8 cellular contexts compared by ENCODE assay signal in genomic region chr9:72363226-72363625, GRCh38. TPM values are rescaled to one million over a fixed set of nuclear protein-coding genes. Genes with fewer than 3 reads are reported as not detected.
DNase-seq lines count a peak whose midpoint lies in the region.

No MANE protein-coding gene starts in this region.

- intact Hi-C loops in activated T-helper 2 cell treated with anti-CD3 and anti-CD28 coated beads, Interferon-gamma antibody, Interleukin-2, Interleukin-4, amounts not matched to agents 10 μg/mL and 5 μg/mL and 100 μg/mL, durations not matched to agents 14 hours and 24 hours and 36 hours (cut with micrococcal nuclease) = loop anchor here (2.0 to 10.0 kb wide), 6 partner anchors 14 to 1951 kb away; partner anchors contain the start of gene KLF9

- H3K27ac ChIP-seq in substantia nigra (ENCODE audit: low read depth, low read length, poor library complexity, severe bottlenecking) = peak overlapping the region; percentile 99

- peak overlapping the region; percentile 95 for H3K4me3 Mint-ChIP-seq in T-helper 1 cell treated with Interleukin-12 subunit alpha and Interleukin-12 subunit beta and Interleukin-4 antibody, amounts not matched to agents 30 μg/mL and 1 μg/mL, for 36 hours
- peak overlapping the region; percentile 90 for H3K4me3 Mint-ChIP-seq in activated T-helper 2 cell treated with anti-CD3 and anti-CD28 coated beads, Interferon-gamma antibody, Interleukin-2, Interleukin-4, amounts not matched to agents 10 μg/mL and 5 μg/mL and 100 μg/mL, durations not matched to agents 14 hours and 24 hours and 36 hours (ENCODE audit: low read depth)

- H3K9me3 Mint-ChIP-seq in T-helper 1 cell treated with Interleukin-12 subunit alpha and Interleukin-12 subunit beta and Interleukin-4 antibody, amounts not matched to agents 30 μg/mL and 1 μg/mL, for 36 hours = no peaks in the 10 kb centered on the region
- H3K9me3 Mint-ChIP-seq in activated T-helper 2 cell treated with anti-CD3 and anti-CD28 coated beads, Interferon-gamma antibody, Interleukin-2, Interleukin-4, amounts not matched to agents 10 μg/mL and 5 μg/mL and 100 μg/mL, durations not matched to agents 14 hours and 24 hours and 36 hours = no peaks in the 10 kb centered on the region

- peaks cover 40% of the 10 kb centered on the region for H3K36me3 Mint-ChIP-seq in T-helper 1 cell treated with Interleukin-12 subunit alpha and Interleukin-12 subunit beta and Interleukin-4 antibody, amounts not matched to agents 30 μg/mL and 1 μg/mL, for 36 hours (ENCODE audit: low read depth)
- H3K36me3 Mint-ChIP-seq in activated T-helper 2 cell treated with anti-CD3 and anti-CD28 coated beads, Interferon-gamma antibody, Interleukin-2, Interleukin-4, amounts not matched to agents 10 μg/mL and 5 μg/mL and 100 μg/mL, durations not matched to agents 14 hours and 24 hours and 36 hours (ENCODE audit: low read depth) = peaks cover 53% of the 10 kb centered on the region

- DNase-seq in T-helper 1 cell = no peak
- DNase-seq in activated T-helper 2 cell treated with anti-CD3 and anti-CD28 coated beads, Interferon-gamma antibody, Interleukin-2, Interleukin-4, amounts not matched to agents 10 μg/mL and 5 μg/mL and 100 μg/mL, durations not matched to agents 14 hours and 24 hours and 36 hours (ENCODE audit: low spot score) = no peak
- peak; percentile 63 for DNase-seq in inferior parietal cortex (ENCODE audit: extremely low spot score)
- peak in 2 of 49 donors; percentile 8 to 27 for DNase-seq in substantia nigra (lab: John Stamatoyannopoulos, UW)
- DNase-seq in NCI-H345 treated with DMSO at 0.1 percent for 48 hours (lab: John Stamatoyannopoulos, UW; ENCODE audit: unreplicated experiment) = no peak
- no peak for DNase-seq in activated effector memory CD4-positive, alpha-beta T cell treated with Interleukin-2 at 50 U/mL for 16 hours
- no peak for DNase-seq in central memory CD4-positive, alpha-beta T cell

- no peaks in the 10 kb centered on the region for H3K27me3 Mint-ChIP-seq in T-helper 1 cell treated with Interleukin-12 subunit alpha and Interleukin-12 subunit beta and Interleukin-4 antibody, amounts not matched to agents 30 μg/mL and 1 μg/mL, for 36 hours (ENCODE audit: low read depth)
- H3K27me3 Mint-ChIP-seq in activated T-helper 2 cell treated with anti-CD3 and anti-CD28 coated beads, Interferon-gamma antibody, Interleukin-2, Interleukin-4, amounts not matched to agents 10 μg/mL and 5 μg/mL and 100 μg/mL, durations not matched to agents 14 hours and 24 hours and 36 hours (ENCODE audit: low read depth) = no peaks in the 10 kb centered on the region

- H3K4me1 Mint-ChIP-seq in T-helper 1 cell treated with Interleukin-12 subunit alpha and Interleukin-12 subunit beta and Interleukin-4 antibody, amounts not matched to agents 30 μg/mL and 1 μg/mL, for 36 hours (ENCODE audit: low read depth) = peaks cover 38% of the 10 kb centered on the region
- H3K4me1 Mint-ChIP-seq in activated T-helper 2 cell treated with anti-CD3 and anti-CD28 coated beads, Interferon-gamma antibody, Interleukin-2, Interleukin-4, amounts not matched to agents 10 μg/mL and 5 μg/mL and 100 μg/mL, durations not matched to agents 14 hours and 24 hours and 36 hours (ENCODE audit: low read depth) = peaks cover 38% of the 10 kb centered on the region

- peak overlapping the region; percentile 85 for H3K27ac Mint-ChIP-seq in T-helper 1 cell treated with Interleukin-12 subunit alpha and Interleukin-12 subunit beta and Interleukin-4 antibody, amounts not matched to agents 30 μg/mL and 1 μg/mL, for 36 hours
- H3K27ac Mint-ChIP-seq in activated T-helper 2 cell treated with anti-CD3 and anti-CD28 coated beads, Interferon-gamma antibody, Interleukin-2, Interleukin-4, amounts not matched to agents 10 μg/mL and 5 μg/mL and 100 μg/mL, durations not matched to agents 14 hours and 24 hours and 36 hours = peak overlapping the region; percentile 73

RNA-seq across cellular contexts. Expression of gene ZFAND5, which starts 1.8 kb away (rescaled TPM):
- 95.5 and 99.1 TPM in 2 replicates for total RNA-seq in activated T-helper 2 cell treated with anti-CD3 and anti-CD28 coated beads, Interferon-gamma antibody, Interleukin-2, Interleukin-4, amounts not matched to agents 10 μg/mL and 5 μg/mL and 100 μg/mL, durations not matched to agents 14 hours and 24 hours and 36 hours
